In genomic region chr10:10589540-10589939, GRCh38 we compare ENCODE assay signal across 9 cellular contexts.
DNase-seq lines count a peak whose midpoint lies in the region; ATAC-seq and TF ChIP-seq lines count a peak whose summit lies in the region.
"Had no signal": no experiment of that assay in that cellular context is flagged by ENCODE, and none has a peak within 500 bp of the region (broad histone marks: within the 10 kb centered on the region; RNA-seq: fewer than 3 reads in every experiment).

No MANE protein-coding gene starts in this region.

- no peaks in the 10 kb centered on the region for H3K36me3 Mint-ChIP-seq in osteocyte (ENCODE audit: unreplicated experiment)
- H3K36me3 Mint-ChIP-seq: memory B cell had no signal

- H3K4me1 Mint-ChIP-seq in osteocyte (ENCODE audit: unreplicated experiment), result peaks cover 8% of the 10 kb centered on the region
- H3K4me1 Mint-ChIP-seq: memory B cell had no signal

- TF ChIP-seq CTCF in AG04449 (IDR thresholded peaks at IDR 0.05; ENCODE audit: insufficient read depth, low read length, missing control alignments) (no peak), fibroblast of mammary gland (conservative IDR thresholded peaks at IDR 0.05; ENCODE audit: control insufficient read depth, insufficient read depth, low read depth, low read length) (no peak), osteocyte (IDR thresholded peaks at IDR 0.05) (no peak)

- CTCF ChIA-PET in AG04449 (lab: Yijun Ruan, JAX), result no interaction called here

- H3K4me3 Mint-ChIP-seq in osteocyte (ENCODE audit: unreplicated experiment), result no peak overlapping the region
- H3K4me3 Mint-ChIP-seq: memory B cell had no signal

- peaks cover 5% of the 10 kb centered on the region for H3K9me3 Mint-ChIP-seq in osteocyte (ENCODE audit: unreplicated experiment)
- H3K9me3 Mint-ChIP-seq: memory B cell had no signal

- ATAC-seq in GM19043 (IDR thresholded peaks at IDR 0.05; ENCODE audit: low read depth, unreplicated experiment) (peak; percentile 56), HG03558 (IDR thresholded peaks at IDR 0.05; ENCODE audit: extremely low read depth, unreplicated experiment) (peak; percentile 72), left colon (no peak)

- H3K27ac Mint-ChIP-seq in osteocyte (ENCODE audit: unreplicated experiment), result no peak overlapping the region
- H3K27ac Mint-ChIP-seq: memory B cell had no signal

- POLR2A ChIA-PET in AG04449 (lab: Yijun Ruan, JAX), result no interaction called here

- intact Hi-C loops in left colon (cut with DNase I, micrococcal nuclease), result no loop called here

- DNase-seq in AG04449 (ENCODE audit: low read depth, low spot score), result peak; percentile 42
- peak; percentile 99 for DNase-seq in fibroblast of mammary gland (ENCODE audit: low read depth)
- no peak for DNase-seq in left colon
- DNase-seq in medulla oblongata (ENCODE audit: extremely low spot score), result no peak
- no peak for DNase-seq in osteocyte (ENCODE audit: extremely low spot score, unreplicated experiment)
- DNase-seq in NCI-H128 (lab: John Stamatoyannopoulos, UW; ENCODE audit: unreplicated experiment), result no peak

- H3K4me3 ChIP-seq in AG04449 (ENCODE audit: low read depth, low read length) (no peak overlapping the region), fibroblast of mammary gland (ENCODE audit: control insufficient read depth, low read depth, low read length) (no peak overlapping the region)

- H3K27me3 Mint-ChIP-seq in osteocyte (ENCODE audit: unreplicated experiment), result no peaks in the 10 kb centered on the region

Comparison
In these comparisons a context has a peak if more than half of its experiments do, and no peak if none do; other contexts are left out.
1. DNase-seq: peak in AG04449 (single experiment) and fibroblast of mammary gland (single experiment); none in left colon (0 of 2), medulla oblongata (single experiment), osteocyte (single experiment) and NCI-H128 (single experiment).